Comparison of ENCODE assay signal across 1 cellular context in genomic region chr10:27541728-27542285, GRCh38.
TF ChIP-seq lines count a peak whose summit lies in the region.

No MANE protein-coding gene starts in this region.

TF ChIP-seq in K562, 482 proteins besides CTCF, POLR2A, EP300 and RAD21:
- TF ChIP-seq BHLHE40 (IDR thresholded peaks at IDR 0.05; ENCODE audit: low read length) (0 out of 2 replicates have a peak, but pooled peaks have one; percentile 7), THRB (CRISPR knock-in tag; conservative IDR thresholded peaks at IDR 0.05) (no peak)
